In genomic region chr15:50883903-50884302, GRCh38 we compare ENCODE assay signal across 8 cellular contexts. TPM values are rescaled to one million over a fixed set of nuclear protein-coding genes. Genes with fewer than 3 reads are reported as not detected.
DNase-seq lines count a peak whose midpoint lies in the region; ATAC-seq, FAIRE-seq and TF ChIP-seq lines count a peak whose summit lies in the region.
"Had no signal": no experiment of that assay in that cellular context is flagged by ENCODE, and none has a peak within 500 bp of the region (broad histone marks: within the 10 kb centered on the region; RNA-seq: fewer than 3 reads in every experiment).

No MANE protein-coding gene starts in this region.

- H3K36me3 ChIP-seq in mammary epithelial cell (ENCODE audit: insufficient read depth, low read length) (no peaks in the 10 kb centered on the region), small intestine (ENCODE audit: control insufficient read depth in 2 of 2, insufficient read depth in 2 of 2, low read length in 2 of 2) (no peaks in the 10 kb centered on the region)

- H3K4me1 ChIP-seq in mammary epithelial cell (ENCODE audit: insufficient read depth, low read length) (peaks cover 43% of the 10 kb centered on the region), small intestine (ENCODE audit: control insufficient read depth in 2 of 2, insufficient read depth in 1 of 2, low read depth in 1 of 2, low read length in 1 of 2) (peaks cover 0 to 7% of the 10 kb centered on the region in 2 donors)

- WGBS in mammary epithelial cell (ENCODE audit: low coverage, missing lambda C conversion rate): 21% methylated on average over 2 of the region's 2 CpGs
- WGBS in small intestine, 3 donors: 64 to 86% (median 67%) methylated on average over 2 of the region's 2 CpGs

- dilution Hi-C loops in mammary epithelial cell (cut with HindIII; ENCODE audit: low sequenced_read_pairs): no loop called here

- H3K4me3 ChIP-seq in mammary epithelial cell (replicated peaks in 1 of 3; ENCODE audit: insufficient read depth in 1 of 3, low read depth in 2 of 3, low read length in 3 of 3) (no peak overlapping the region), small intestine (ENCODE audit: low read depth in 1 of 2, low read length in 2 of 2) (no peak overlapping the region)

- H3K27me3 ChIP-seq in mammary epithelial cell (ENCODE audit: insufficient read depth, low read length) (no peaks in the 10 kb centered on the region), small intestine (ENCODE audit: control insufficient read depth in 2 of 2, insufficient read depth in 2 of 2, low read length in 2 of 2) (no peaks in the 10 kb centered on the region)

- FAIRE-seq in GM12891 (lab: Jason Lieb, UNC): peak; percentile 69
- no peak for FAIRE-seq in small intestine (lab: Jason Lieb, UNC)

- no peak for DNase-seq in GM12891 (ENCODE audit: insufficient read length, low spot score)
- DNase-seq in NCI-H226: peak; percentile 97
- DNase-seq in mammary epithelial cell: peak; percentile 74
- DNase-seq in small intestine: peak; percentile 33
- DNase-seq in SHP77 (lab: John Stamatoyannopoulos, UW): no peak
- DNase-seq: NCI-H510A had no signal

- intact Hi-C loops in mammary epithelial cell (cut with micrococcal nuclease): loop anchor here (2.0 kb wide), 1 partner anchor 69 kb away; no protein-coding TSS in a partner anchor

- H3K9ac ChIP-seq in mammary epithelial cell (ENCODE audit: insufficient read depth, low read length): peak overlapping the region; percentile 16

- peak overlapping the region; percentile 74 for H3K4me2 ChIP-seq in mammary epithelial cell (ENCODE audit: insufficient read depth, low read depth, low read length)

- BruUV-seq in mammary epithelial cell (replicated peaks; lab: Mats Ljungman, UMichigan): no TSS peak

- H2AFZ ChIP-seq in mammary epithelial cell (ENCODE audit: low read depth, low read length): peak overlapping the region; percentile 34

- peak overlapping the region; percentile 97 for H3K27ac ChIP-seq in mammary epithelial cell (ENCODE audit: insufficient read depth, low read depth, low read length)
- no peak overlapping the region for H3K27ac ChIP-seq in small intestine (ENCODE audit: low read depth in 1 of 2, low read length in 1 of 2)

- H4K20me1 ChIP-seq in mammary epithelial cell (ENCODE audit: insufficient read depth, low read length): no peaks in the 10 kb centered on the region

- no peak for ATAC-seq in HG03139 (IDR thresholded peaks at IDR 0.05; ENCODE audit: unreplicated experiment)
- ATAC-seq in HG03565 (IDR thresholded peaks at IDR 0.05; ENCODE audit: unreplicated experiment): no peak

- no peaks in the 10 kb centered on the region for H3K79me2 ChIP-seq in mammary epithelial cell (ENCODE audit: insufficient read depth, low read length)

- CTCF ChIA-PET in mammary epithelial cell (lab: Charles Lee; ENCODE audit: low non-redundant PET): interaction anchor here (0.6 kb wide), 1 partner anchor 140 kb away, joined by 13 read pairs; no protein-coding TSS in a partner anchor

- TF ChIP-seq CTCF in mammary epithelial cell (conservative IDR thresholded peaks at IDR 0.05 in 1 of 2, IDR thresholded peaks at IDR 0.05 in 1 of 2; ENCODE audit: extremely low read depth in 1 of 2, insufficient read depth in 1 of 2, low read depth in 1 of 2, low read length in 2 of 2): no peak

- in situ Hi-C loops in mammary epithelial cell (cut with MboI; ENCODE audit: low sequenced_read_pairs in 2 of 2): loop anchor here in 1 of 2 donors (5.0 kb wide), 1 partner anchor 207 kb away; no protein-coding TSS in a partner anchor

- TF ChIP-seq POLR2A in GM12891 (IDR thresholded peaks at IDR 0.05; ENCODE audit: low read depth, low read length): no peak

- H3K9me3 ChIP-seq in mammary epithelial cell (replicated peaks; ENCODE audit: insufficient read depth, low read length): no peaks in the 10 kb centered on the region
- H3K9me3 ChIP-seq in small intestine (ENCODE audit: control insufficient read depth, low read depth): no peaks in the 10 kb centered on the region

TF ChIP-seq in GM12891, 5 proteins besides CTCF, POLR2A, EP300 and RAD21:
- TF ChIP-seq SPI1 (IDR thresholded peaks at IDR 0.05; ENCODE audit: low read depth, low read length) (peak; percentile 23; the same call in 1 of the 2 replicates), TAF1 (IDR thresholded peaks at IDR 0.05; ENCODE audit: low read depth, low read length) (no peak)

RNA-seq across cellular contexts. Expression of gene AP4E1, which starts 24.6 kb away (rescaled TPM):
- polyA plus RNA-seq in GM12891 (2012; ENCODE audit: low read depth, missing spikeins): 2.7 TPM
- 10 to 100 TPM; 21.3 to 21.4 TPM for total RNA-seq in mammary epithelial cell
- polyA plus RNA-seq in mammary epithelial cell (4.1 TPM), small intestine (1 to 10 TPM; 3.0 to 3.8 (median 3.5) TPM)
- polyA minus RNA-seq in mammary epithelial cell: 7.6 TPM

Comparison
In these comparisons a context has a peak if more than half of its experiments do, and no peak if none do; other contexts are left out.
1. DNase-seq: peak in NCI-H226 (single experiment), mammary epithelial cell (single experiment) and small intestine (single experiment); none in GM12891 (single experiment) and SHP77 (0 of 2).